In genomic region chr15:82020588-82020987, GRCh38 we compare ENCODE assay signal across 23 cellular contexts.
"Had no signal": no experiment of that assay in that cellular context is flagged by ENCODE, and none has a peak within 500 bp of the region (broad histone marks: within the 10 kb centered on the region; RNA-seq: fewer than 3 reads in every experiment).

No MANE protein-coding gene starts in this region.

- H3K4me1 ChIP-seq: gastrocnemius medialis, left lung, lower lobe of right lung, parathyroid adenoma, psoas muscle, tibial nerve, upper lobe of right lung had no signal

- H3K36me3 ChIP-seq: esophagus muscularis mucosa, gastrocnemius medialis, left lung, lower lobe of right lung, tibial nerve, upper lobe of right lung had no signal

- H3K27me3 ChIP-seq: esophagus muscularis mucosa, gastrocnemius medialis, left lung, testis, tibial nerve, upper lobe of right lung had no signal

- H3K9me3 Mint-ChIP-seq: dendritic cell treated with granulocyte-macrophage colony-stimulating factor and Interleukin-4, amounts not matched to agents 40 ng/mL and 50 ng/mL, for 4 days; effector memory CD8-positive, alpha-beta T cell; stimulated activated naive CD8-positive, alpha-beta T cell treated with anti-CD3 and anti-CD28 coated beads, Interleukin-15, amount 100 ng/mL, for 72 hours had no signal

- H3K27ac ChIP-seq: epithelial cell of prostate, esophagus muscularis mucosa, gastrocnemius medialis, left lung, lower lobe of right lung, parathyroid adenoma, psoas muscle, testis, tibial nerve, upper lobe of right lung had no signal

- H3K4me3 ChIP-seq: esophagus muscularis mucosa, gastrocnemius medialis, left lung, lower lobe of right lung, psoas muscle, testis, tibial nerve, upper lobe of right lung had no signal

- H3K27ac Mint-ChIP-seq: dendritic cell treated with granulocyte-macrophage colony-stimulating factor and Interleukin-4, amounts not matched to agents 40 ng/mL and 50 ng/mL, for 4 days; effector memory CD8-positive, alpha-beta T cell; memory B cell; naive B cell; stimulated activated naive B cell treated with anti-CD40 and anti-IgM and Interleukin-4, amounts not matched to agents 10 μg/mL and 1 μg/mL and 100 μg/mL, for 72 hours had no signal

- H3K4me3 Mint-ChIP-seq: dendritic cell treated with granulocyte-macrophage colony-stimulating factor and Interleukin-4, amounts not matched to agents 40 ng/mL and 50 ng/mL, for 4 days; effector memory CD8-positive, alpha-beta T cell; memory B cell; naive B cell; nephron; stimulated activated naive B cell treated with anti-CD40 and anti-IgM and Interleukin-4, amounts not matched to agents 10 μg/mL and 1 μg/mL and 100 μg/mL, for 72 hours; stimulated activated naive CD8-positive, alpha-beta T cell treated with anti-CD3 and anti-CD28 coated beads, Interleukin-15, amount 100 ng/mL, for 72 hours had no signal

- H2AFZ ChIP-seq: parathyroid adenoma had no signal

- DNase-seq: effector memory CD8-positive, alpha-beta T cell; gastrocnemius medialis; islet precursor cell; left lung; lower lobe of right lung; naive B cell; psoas muscle; retina; stimulated activated CD4-positive, alpha-beta T cell treated with anti-CD3 and anti-CD28 coated beads, Interleukin-2, amount 100 ng/mL, for 24 hours; stimulated activated CD4-positive, alpha-beta T cell treated with anti-CD3 and anti-CD28 coated beads, Interleukin-4, amount 100 ng/mL, for 4 hours; stimulated activated naive B cell treated with anti-CD40 and anti-IgM and Interleukin-4, amounts not matched to agents 10 μg/mL and 1 μg/mL and 100 μg/mL, for 72 hours; stimulated activated naive CD8-positive, alpha-beta T cell treated with anti-CD3 and anti-CD28 coated beads, Interleukin-15, amount 100 ng/mL, for 72 hours; testis; upper lobe of right lung had no signal

- H3K79me2 ChIP-seq: parathyroid adenoma had no signal

- H3K36me3 Mint-ChIP-seq: memory B cell; stimulated activated naive B cell treated with anti-CD40 and anti-IgM and Interleukin-4, amounts not matched to agents 10 μg/mL and 1 μg/mL and 100 μg/mL, for 72 hours had no signal

- H3K9ac ChIP-seq: parathyroid adenoma had no signal

- H3K9me3 ChIP-seq: esophagus muscularis mucosa, gastrocnemius medialis, left lung, lower lobe of right lung, psoas muscle, testis, tibial nerve, upper lobe of right lung had no signal

- ATAC-seq: effector memory CD8-positive, alpha-beta T cell; gastrocnemius medialis; left lung; lower lobe of right lung; psoas muscle; sciatic nerve; stimulated activated naive B cell treated with anti-CD40 and anti-IgM and Interleukin-4, amounts not matched to agents 10 μg/mL and 1 μg/mL and 100 μg/mL, for 72 hours; stimulated activated naive CD8-positive, alpha-beta T cell treated with anti-CD3 and anti-CD28 coated beads, Interleukin-15, amount 100 ng/mL, for 72 hours; upper lobe of right lung had no signal

- H3K4me1 Mint-ChIP-seq: memory B cell; stimulated activated naive B cell treated with anti-CD40 and anti-IgM and Interleukin-4, amounts not matched to agents 10 μg/mL and 1 μg/mL and 100 μg/mL, for 72 hours; stimulated activated naive CD8-positive, alpha-beta T cell treated with anti-CD3 and anti-CD28 coated beads, Interleukin-15, amount 100 ng/mL, for 72 hours had no signal

- FAIRE-seq: colon had no signal
